Comparison of ENCODE assay signal across 2 cellular contexts in the genomic region with DNA sequence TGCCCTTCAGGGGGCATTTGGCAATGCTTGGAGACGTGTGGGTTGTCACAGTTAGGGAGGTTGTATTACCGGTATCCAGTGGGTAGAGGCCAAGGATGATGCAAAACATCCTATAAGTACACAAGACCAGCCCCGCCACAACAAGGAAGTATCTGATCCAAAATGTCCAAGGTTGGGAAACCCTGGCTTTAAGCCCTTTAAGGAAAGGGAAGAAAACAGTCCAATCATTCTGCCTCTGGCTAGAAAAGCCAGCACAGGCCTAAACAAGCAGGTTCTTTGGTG.
TF ChIP-seq lines count a peak whose summit lies in the region.

No MANE protein-coding gene starts in this region.

TF ChIP-seq in SK-N-SH, 30 proteins besides CTCF, POLR2A, EP300 and RAD21 (continued from another document):
- no peak for TF ChIP-seq CHD2 (IDR thresholded peaks at IDR 0.05; ENCODE audit: low read length, partially characterized antibody)
- no peak for TF ChIP-seq TEAD4 (IDR thresholded peaks at IDR 0.05; ENCODE audit: borderline replicate concordance, insufficient read depth)
- no peak for TF ChIP-seq MEF2A (IDR thresholded peaks at IDR 0.05; ENCODE audit: borderline replicate concordance, low read depth)
- TF ChIP-seq FOSL2 (IDR thresholded peaks at IDR 0.05; ENCODE audit: borderline replicate concordance, low read depth) = no peak
- TF ChIP-seq RFX5 (IDR thresholded peaks at IDR 0.05; ENCODE audit: low read length) = no peak
- TF ChIP-seq FOXJ3 (CRISPR knock-in tag; IDR thresholded peaks at IDR 0.05) = no peak
- TF ChIP-seq, protein P1, sequence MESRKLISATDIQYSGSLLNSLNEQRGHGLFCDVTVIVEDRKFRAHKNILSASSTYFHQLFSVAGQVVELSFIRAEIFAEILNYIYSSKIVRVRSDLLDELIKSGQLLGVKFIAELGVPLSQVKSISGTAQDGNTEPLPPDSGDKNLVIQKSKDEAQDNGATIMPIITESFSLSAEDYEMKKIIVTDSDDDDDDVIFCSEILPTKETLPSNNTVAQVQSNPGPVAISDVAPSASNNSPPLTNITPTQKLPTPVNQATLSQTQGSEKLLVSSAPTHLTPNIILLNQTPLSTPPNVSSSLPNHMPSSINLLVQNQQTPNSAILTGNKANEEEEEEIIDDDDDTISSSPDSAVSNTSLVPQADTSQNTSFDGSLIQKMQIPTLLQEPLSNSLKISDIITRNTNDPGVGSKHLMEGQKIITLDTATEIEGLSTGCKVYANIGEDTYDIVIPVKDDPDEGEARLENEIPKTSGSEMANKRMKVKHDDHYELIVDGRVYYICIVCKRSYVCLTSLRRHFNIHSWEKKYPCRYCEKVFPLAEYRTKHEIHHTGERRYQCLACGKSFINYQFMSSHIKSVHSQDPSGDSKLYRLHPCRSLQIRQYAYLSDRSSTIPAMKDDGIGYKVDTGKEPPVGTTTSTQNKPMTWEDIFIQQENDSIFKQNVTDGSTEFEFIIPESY (IDR thresholded peaks at IDR 0.05; ENCODE audit: borderline replicate concordance, low read depth) = no peak
- TF ChIP-seq FOXM1 (IDR thresholded peaks at IDR 0.05; ENCODE audit: low read depth) = no peak
- no peak for TF ChIP-seq SMC3 (IDR thresholded peaks at IDR 0.05; ENCODE audit: low read depth, low read length)
- TF ChIP-seq, protein P2, sequence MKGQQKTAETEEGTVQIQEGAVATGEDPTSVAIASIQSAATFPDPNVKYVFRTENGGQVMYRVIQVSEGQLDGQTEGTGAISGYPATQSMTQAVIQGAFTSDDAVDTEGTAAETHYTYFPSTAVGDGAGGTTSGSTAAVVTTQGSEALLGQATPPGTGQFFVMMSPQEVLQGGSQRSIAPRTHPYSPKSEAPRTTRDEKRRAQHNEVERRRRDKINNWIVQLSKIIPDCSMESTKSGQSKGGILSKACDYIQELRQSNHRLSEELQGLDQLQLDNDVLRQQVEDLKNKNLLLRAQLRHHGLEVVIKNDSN (IDR thresholded peaks at IDR 0.05; ENCODE audit: borderline replicate concordance, low read depth) = no peak

TF ChIP-seq in SK-N-SH treated with all-trans-retinoic acid at 6 μM for 48 hours, 23 proteins besides CTCF, POLR2A, EP300 and RAD21 (continued from another document):
- no peak for TF ChIP-seq PPARA (CRISPR knock-in tag; IDR thresholded peaks at IDR 0.05; ENCODE audit: borderline replicate concordance)
